Comparison of ENCODE assay signal across 10 cellular contexts in genomic region chr14:49550284-49551184, GRCh38. TPM values are rescaled to one million over a fixed set of nuclear protein-coding genes. Genes with fewer than 3 reads are reported as not detected.
DNase-seq lines count a peak whose midpoint lies in the region; ATAC-seq and TF ChIP-seq lines count a peak whose summit lies in the region.
"Had no signal": no experiment of that assay in that cellular context is flagged by ENCODE, and none has a peak within 500 bp of the region (broad histone marks: within the 10 kb centered on the region; RNA-seq: fewer than 3 reads in every experiment).

No MANE protein-coding gene starts in this region.

- H3K27me3 ChIP-seq in HCT116 (ENCODE audit: insufficient read depth, low read length), result no peaks in the 10 kb centered on the region
- no peaks in the 10 kb centered on the region for H3K27me3 ChIP-seq in CD4-positive, alpha-beta memory T cell (ENCODE audit: insufficient read depth, low read length)

- POLR2A ChIA-PET in HCT116 (lab: Charles Lee), result no interaction called here
- POLR2A ChIA-PET in CD4-positive, alpha-beta memory T cell (lab: Charles Lee; ENCODE audit: partially characterized antibody), result no interaction called here

- TF ChIP-seq CTCF in 22Rv1 (IDR thresholded peaks at IDR 0.05) (peak; percentile 27; the same call in 1 of the 2 replicates), HCT116 (IDR thresholded peaks at IDR 0.05 in 2 of 3, conservative IDR thresholded peaks at IDR 0.05 in 1 of 3; ENCODE audit: borderline replicate concordance in 1 of 3, insufficient read depth in 1 of 3, low read depth in 2 of 3, low read length in 2 of 3) (peak; percentile 24 to 59 (median 43); a peak in 4 of 6 replicates), fibroblast of villous mesenchyme (IDR thresholded peaks at IDR 0.05; ENCODE audit: insufficient read depth, low read depth, low read length) (peak; percentile 43)

- H3K4me1 Mint-ChIP-seq in CD4-positive, alpha-beta memory T cell, result no peaks in the 10 kb centered on the region

- TF ChIP-seq POLR2A in HCT116 (IDR thresholded peaks at IDR 0.05; ENCODE audit: borderline replicate concordance, extremely low read depth, insufficient read depth, insufficient read length), result no peak

- no peak overlapping the region for H3K4me2 ChIP-seq in HCT116 (ENCODE audit: low read length)

- no peaks in the 10 kb centered on the region for H3K79me2 ChIP-seq in HCT116 (ENCODE audit: insufficient read depth, low read length)

- H3K4me3 ChIP-seq in HCT116 (replicated peaks in 1 of 2; ENCODE audit: low read depth in 1 of 2, low read length in 2 of 2) (no peak overlapping the region), fibroblast of villous mesenchyme (ENCODE audit: low read depth, low read length) (no peak overlapping the region)
- no peak overlapping the region for H3K4me3 ChIP-seq in CD4-positive, alpha-beta memory T cell (ENCODE audit: low read length in 2 of 2)

- H3K9ac ChIP-seq in HCT116 (ENCODE audit: low read length), result no peak overlapping the region

- H3K36me3 Mint-ChIP-seq in CD4-positive, alpha-beta memory T cell, result no peaks in the 10 kb centered on the region
- H3K36me3 Mint-ChIP-seq: activated naive CD8-positive, alpha-beta T cell treated with anti-CD3 and anti-CD28 coated beads, Interleukin-2, amount 10 ng/mL, durations not matched to agents 7 days and 5 days had no signal

- ATAC-seq in HCT116, result peak; percentile 66

- TF ChIP-seq RAD21 in HCT116 (IDR thresholded peaks at IDR 0.05; ENCODE audit: low read depth), result peak; percentile 60

- peak; percentile 8 for DNase-seq in HCT116 (ENCODE audit: low read depth, low spot score)
- peak; percentile 28 for DNase-seq in OCI-M1 (lab: John Stamatoyannopoulos, UW)
- DNase-seq in fibroblast of villous mesenchyme (ENCODE audit: low read depth), result peak; percentile 19
- DNase-seq in CD4-positive, alpha-beta memory T cell, result no peak
- no peak for DNase-seq in stimulated activated CD4-positive, alpha-beta T cell treated with anti-CD3 and anti-CD28 coated beads, Interleukin-2, amount 100 ng/mL, for 48 hours
- DNase-seq in islet precursor cell, result no peak
- DNase-seq in glomerular visceral epithelial cell (ENCODE audit: extremely low spot score), result no peak
- DNase-seq: activated naive CD8-positive, alpha-beta T cell treated with anti-CD3 and anti-CD28 coated beads, Interleukin-2, amount 10 ng/mL, durations not matched to agents 7 days and 5 days had no signal

- H3K4me1 ChIP-seq in HCT116 (ENCODE audit: control insufficient read depth in 1 of 2, insufficient read depth in 2 of 2, low read length in 2 of 2), result peaks cover 0 to 12% of the 10 kb centered on the region in 2 experiments; a peak in 3 of 4 replicates
- H3K4me1 ChIP-seq in CD4-positive, alpha-beta memory T cell (ENCODE audit: insufficient read depth, low read length), result no peaks in the 10 kb centered on the region

- no peak overlapping the region for H3K27ac Mint-ChIP-seq in CD4-positive, alpha-beta memory T cell
- H3K27ac Mint-ChIP-seq: activated naive CD8-positive, alpha-beta T cell treated with anti-CD3 and anti-CD28 coated beads, Interleukin-2, amount 10 ng/mL, durations not matched to agents 7 days and 5 days had no signal

- BruUV-seq in HCT116 (replicated peaks; lab: Mats Ljungman, UMichigan), result no TSS peak

- CTCF ChIA-PET in HCT116 (lab: Charles Lee), result interaction anchor here (0.9 to 2.9 kb wide), 7 partner anchors 13 to 1633 kb away, joined by 3 to 43 read pairs (median 4); no protein-coding TSS in a partner anchor
- CTCF ChIA-PET in CD4-positive, alpha-beta memory T cell (lab: Charles Lee; ENCODE audit: partially characterized antibody), result interaction anchor here (0.8 to 1.5 kb wide), 2 partner anchors 65 to 89 kb away, joined by 3 to 5 read pairs; no protein-coding TSS in a partner anchor

- H3K4me3 Mint-ChIP-seq in CD4-positive, alpha-beta memory T cell, result no peak overlapping the region
- H3K4me3 Mint-ChIP-seq: activated naive CD8-positive, alpha-beta T cell treated with anti-CD3 and anti-CD28 coated beads, Interleukin-2, amount 10 ng/mL, durations not matched to agents 7 days and 5 days had no signal

- H3K36me3 ChIP-seq in HCT116 (ENCODE audit: control insufficient read depth in 1 of 2, insufficient read depth in 2 of 2, low read length in 2 of 2), result no peaks in the 10 kb centered on the region
- H3K36me3 ChIP-seq in CD4-positive, alpha-beta memory T cell (ENCODE audit: insufficient read depth, low read length), result no peaks in the 10 kb centered on the region

- H3K27ac ChIP-seq in 22Rv1 (no peak overlapping the region), HCT116 (ENCODE audit: low read depth, low read length) (no peak overlapping the region)
- no peak overlapping the region for H3K27ac ChIP-seq in CD4-positive, alpha-beta memory T cell (ENCODE audit: low read depth, low read length)

- intact Hi-C loops in HCT116 (cut with micrococcal nuclease), result no loop called here
- intact Hi-C loops in CD4-positive, alpha-beta memory T cell (cut with micrococcal nuclease), result no loop called here

- H3K27me3 Mint-ChIP-seq in CD4-positive, alpha-beta memory T cell, result peaks cover 1 to 3% of the 10 kb centered on the region in 2 donors

- H3K9me3 Mint-ChIP-seq in CD4-positive, alpha-beta memory T cell, result no peaks in the 10 kb centered on the region
- H3K9me3 Mint-ChIP-seq: activated naive CD8-positive, alpha-beta T cell treated with anti-CD3 and anti-CD28 coated beads, Interleukin-2, amount 10 ng/mL, durations not matched to agents 7 days and 5 days had no signal

- RAD21 ChIA-PET in HCT116 (lab: Charles Lee; ENCODE audit: low non-redundant PET in 1 of 2, low total read pairs in 2 of 2, uncharacterized antibody in 2 of 2, unreplicated experiment in 2 of 2), result interaction anchor here in 1 of 2 experiments (0.6 to 0.9 kb wide), 2 partner anchors 80 to 89 kb away, joined by 3 to 6 read pairs; no protein-coding TSS in a partner anchor

- no peaks in the 10 kb centered on the region for H4K20me1 ChIP-seq in HCT116 (ENCODE audit: insufficient read depth)

- H2AFZ ChIP-seq in HCT116 (ENCODE audit: low read depth, low read length, poor library complexity, severe bottlenecking), result no peak overlapping the region

- no peaks in the 10 kb centered on the region for H3K9me2 ChIP-seq in HCT116 (ENCODE audit: insufficient read depth)

- no peaks in the 10 kb centered on the region for H3K9me3 ChIP-seq in HCT116 (ENCODE audit: control insufficient read depth in 1 of 2, insufficient read depth in 1 of 2, low read depth in 1 of 2, low read length in 2 of 2)
- H3K9me3 ChIP-seq in CD4-positive, alpha-beta memory T cell (ENCODE audit: control insufficient read depth in 1 of 2, low read length in 2 of 2), result no peaks in the 10 kb centered on the region
- H3K9me3 ChIP-seq: Caco-2 had no signal

TF ChIP-seq in HCT116, 20 proteins besides CTCF, POLR2A, EP300 and RAD21 (continues in another document):
- TF ChIP-seq POLR2AphosphoS5 (IDR thresholded peaks at IDR 0.05; ENCODE audit: low read depth, low read length) (no peak), JUND (IDR thresholded peaks at IDR 0.05) (no peak), SRF (IDR thresholded peaks at IDR 0.05; ENCODE audit: low read depth) (no peak), TCF7L2 (IDR thresholded peaks at IDR 0.05; ENCODE audit: borderline replicate concordance, extremely low read depth, insufficient read depth, insufficient read length) (no peak), ZFX (IDR thresholded peaks at IDR 0.05) (no peak), ATF3 (IDR thresholded peaks at IDR 0.05) (no peak), YY1 (IDR thresholded peaks at IDR 0.05; ENCODE audit: extremely low read depth, insufficient replicate concordance, low read depth, low read length) (no peak), SIN3A (IDR thresholded peaks at IDR 0.05; ENCODE audit: low read depth) (no peak), MAX (IDR thresholded peaks at IDR 0.05) (no peak), CEBPB (IDR thresholded peaks at IDR 0.05; ENCODE audit: low read depth) (no peak), EGR1 (IDR thresholded peaks at IDR 0.05; ENCODE audit: low read depth) (no peak)

RNA-seq across cellular contexts. Expression of gene RPS29, which starts 35.6 kb away (rescaled TPM):
- total RNA-seq in HCT116 (2021; ENCODE audit: unreplicated experiment), result 1,825 TPM
- polyA plus RNA-seq in HCT116 (2012), result 5,659 and 7,428 TPM in 2 replicates
- total RNA-seq in fibroblast of villous mesenchyme, result 2,020 and 2,708 TPM in 2 replicates
- 1,000 to 10,000 TPM; 3,602 to 3,749 TPM for total RNA-seq in CD4-positive, alpha-beta memory T cell
- polyA plus RNA-seq in CD4-positive, alpha-beta memory T cell, result over 10,000 TPM in 1 of 2 donors, 1,000 to 10,000 TPM in 1; 8,635 to 10,008 TPM

RNA-seq across cellular contexts. Expression of gene LRR1, which starts 48.2 kb away (rescaled TPM):
- total RNA-seq in HCT116 (2021; ENCODE audit: unreplicated experiment) (34.6 TPM), fibroblast of villous mesenchyme (20.9 and 26.8 TPM in 2 replicates)
- polyA plus RNA-seq in HCT116 (2012), result 13.1 and 20.6 TPM in 2 replicates
- total RNA-seq in CD4-positive, alpha-beta memory T cell, result 10 to 100 TPM; 13.6 to 16.1 TPM
- polyA plus RNA-seq in CD4-positive, alpha-beta memory T cell, result 10 to 100 TPM in 1 of 2 donors, 1 to 10 TPM in 1; 9.7 to 11.1 TPM

Comparison
In these comparisons a context has a peak if more than half of its experiments do, and no peak if none do; other contexts are left out.
1. DNase-seq: peak in HCT116 (single experiment), OCI-M1 (single experiment) and fibroblast of villous mesenchyme (single experiment); none in CD4-positive, alpha-beta memory T cell (0 of 5), stimulated activated CD4-positive, alpha-beta T cell treated with anti-CD3 and anti-CD28 coated beads, Interleukin-2, amount 100 ng/mL, for 48 hours (0 of 2), islet precursor cell (single experiment) and glomerular visceral epithelial cell (single experiment).
2. Peak in every context shown above with its lines, with median percentiles within 50 percentile points of each other: CTCF ChIP-seq.